In genomic region chr20:43824699-43825402, GRCh38 we compare ENCODE assay signal across 10 cellular contexts.
A peak's percentile ranks its signal among the peaks of the same experiment; 100 is the strongest.
DNase-seq lines count a peak whose midpoint lies in the region; ATAC-seq, FAIRE-seq and TF ChIP-seq lines count a peak whose summit lies in the region.
"Had no signal": no experiment of that assay in that cellular context is flagged by ENCODE, and none has a peak within 500 bp of the region (broad histone marks: within the 10 kb centered on the region; RNA-seq: fewer than 3 reads in every experiment).

No MANE protein-coding gene starts in this region.

- no peaks in the 10 kb centered on the region for H3K9me1 ChIP-seq in keratinocyte (ENCODE audit: control insufficient read depth, extremely low read depth, insufficient read depth, low read length)

- no peaks in the 10 kb centered on the region for H3K36me3 ChIP-seq in keratinocyte (ENCODE audit: control insufficient read depth in 2 of 2, extremely low read depth in 1 of 2, insufficient read depth in 2 of 2, low read length in 2 of 2)

- TF ChIP-seq POLR2A in H54 (IDR thresholded peaks at IDR 0.05; ENCODE audit: low read depth, low read length) = no peak

- no peaks in the 10 kb centered on the region for H4K20me1 ChIP-seq in keratinocyte (ENCODE audit: control insufficient read depth, extremely low read depth, insufficient read depth, low read length)

- H3K4me3 ChIP-seq in keratinocyte (ENCODE audit: control insufficient read depth in 2 of 3, extremely low read depth in 1 of 3, insufficient read depth in 2 of 3, low read depth in 1 of 3, low read length in 3 of 3) = no peak overlapping the region

- FAIRE-seq in keratinocyte (lab: Jason Lieb, UNC) = peak; percentile 17
- no peak for FAIRE-seq in H54 (lab: Jason Lieb, UNC)

- peaks cover 14% of the 10 kb centered on the region for H3K4me1 ChIP-seq in keratinocyte (ENCODE audit: control insufficient read depth, extremely low read depth, insufficient read depth, low read length)

- no peak for TF ChIP-seq CTCF in keratinocyte (optimal IDR thresholded peaks at IDR 0.05 in 1 of 3, IDR thresholded peaks at IDR 0.05 in 1 of 3, conservative IDR thresholded peaks at IDR 0.05 in 1 of 3; ENCODE audit: extremely low read depth in 1 of 3, insufficient read depth in 2 of 3, low read length in 3 of 3)

- dilution Hi-C loops in keratinocyte (cut with MboI; ENCODE audit: extremely low pct_ligation_motif_present, low sequenced_read_pairs) = no loop called here

- peak; percentile 41 for ATAC-seq in HG02678 (IDR thresholded peaks at IDR 0.05; ENCODE audit: unreplicated experiment)
- no peak for ATAC-seq in GM21390 (IDR thresholded peaks at IDR 0.05; ENCODE audit: unreplicated experiment)
- no peak for ATAC-seq in HG02970 (IDR thresholded peaks at IDR 0.05; ENCODE audit: low FRiP score, unreplicated experiment)
- no peak for ATAC-seq in GM21825 (IDR thresholded peaks at IDR 0.05; ENCODE audit: unreplicated experiment)
- ATAC-seq: stimulated activated effector memory CD8-positive, alpha-beta T cell treated with anti-CD3 and anti-CD28 coated beads, Interleukin-12 subunit alpha, Interleukin-12 subunit beta, amount 100 ng/mL, for 72 hours had no signal

- H3K9ac ChIP-seq in keratinocyte (ENCODE audit: control insufficient read depth, extremely low read depth, insufficient read depth, low read length) = no peak overlapping the region

- peak; percentile 15 for DNase-seq in DMS 273 treated with DMSO at 0.1 percent for 48 hours (lab: John Stamatoyannopoulos, UW)
- DNase-seq in SW480 (ENCODE audit: low spot score) = peak; percentile 39
- no peak for DNase-seq in keratinocyte (ENCODE audit: low read depth, low spot score)
- DNase-seq in H54 (ENCODE audit: insufficient read length, low spot score) = no peak
- DNase-seq: GDM1 had no signal

- no peak overlapping the region for H3K27ac ChIP-seq in keratinocyte (ENCODE audit: control insufficient read depth, insufficient read depth, low read length)

- no peak overlapping the region for H2AFZ ChIP-seq in keratinocyte (ENCODE audit: control insufficient read depth, low read length)

- H3K9me3 ChIP-seq in keratinocyte (ENCODE audit: control insufficient read depth, low read depth, low read length) = no peaks in the 10 kb centered on the region

- no peak overlapping the region for H3K4me2 ChIP-seq in keratinocyte (ENCODE audit: control insufficient read depth, extremely low read depth, insufficient read depth, low read depth, low read length)

- H3K79me2 ChIP-seq in keratinocyte (ENCODE audit: control insufficient read depth, insufficient read depth, low read length) = no peaks in the 10 kb centered on the region

- no peaks in the 10 kb centered on the region for H3K27me3 ChIP-seq in keratinocyte (ENCODE audit: control insufficient read depth, extremely low read depth, insufficient read depth, low read length)

Comparison
In these comparisons a context has a peak if more than half of its experiments do, and no peak if none do; other contexts are left out.
1. DNase-seq: peak in DMS 273 treated with DMSO at 0.1 percent for 48 hours (single experiment) and SW480 (single experiment); none in keratinocyte (single experiment) and H54 (single experiment).